In the genomic region with DNA sequence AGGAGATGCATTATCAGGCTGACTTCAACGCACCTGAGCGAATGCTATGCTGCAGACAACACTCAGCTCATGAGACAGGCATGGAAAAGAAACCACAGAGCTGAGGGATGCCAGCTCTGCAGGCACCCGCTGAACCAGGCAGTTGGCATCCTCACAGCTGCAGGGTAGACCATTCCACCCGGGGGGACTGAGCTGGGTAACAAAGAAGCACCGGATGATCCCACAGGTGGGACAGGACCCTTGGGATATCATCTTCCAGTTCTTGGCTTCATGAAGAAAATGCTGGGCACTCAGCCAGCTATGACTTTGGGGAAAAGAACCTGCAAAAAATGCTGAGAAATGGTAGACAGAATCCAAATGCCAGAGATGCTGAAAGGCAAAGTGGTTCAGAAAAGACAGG, we compare ENCODE assay signal across 14 cellular contexts. TPM values are rescaled to one million over a fixed set of nuclear protein-coding genes. Genes with fewer than 3 reads are reported as not detected.
A peak's percentile ranks its signal among the peaks of the same experiment; 100 is the strongest.
DNase-seq lines count a peak whose midpoint lies in the region; ATAC-seq and TF ChIP-seq lines count a peak whose summit lies in the region.
"Had no signal": no experiment of that assay in that cellular context is flagged by ENCODE, and none has a peak within 500 bp of the region (broad histone marks: within the 10 kb centered on the region; RNA-seq: fewer than 3 reads in every experiment).

No MANE protein-coding gene starts in this region.

- no peak overlapping the region for H3K9ac ChIP-seq in smooth muscle cell (ENCODE audit: low read depth)

- ATAC-seq in RWPE2 (ENCODE audit: low read depth), result peak; percentile 56
- ATAC-seq in aorta (ENCODE audit: low FRiP score), result no peak
- ATAC-seq: esophagus mucosa had no signal

- H3F3A ChIP-seq in smooth muscle cell (ENCODE audit: low read depth), result no peaks in the 10 kb centered on the region

- H4K20me1 ChIP-seq in smooth muscle cell (ENCODE audit: low read depth), result peaks cover 3% of the 10 kb centered on the region

- WGBS in adrenal gland, 4 donors, result 77 to 98% (median 85%) methylated on average over 5 of the region's 5 CpGs
- 38 to 40% methylated on average over 5 of the region's 5 CpGs for WGBS in aorta, 2 donors
- 95% methylated on average over 5 of the region's 5 CpGs for WGBS in smooth muscle cell (ENCODE audit: low lambda C conversion rate)

- H3K27ac ChIP-seq in RWPE2 (ENCODE audit: poor library complexity, severe bottlenecking), result no peak overlapping the region
- H3K27ac ChIP-seq in adrenal gland, result no peak overlapping the region
- H3K27ac ChIP-seq in aorta (ENCODE audit: low read depth in 1 of 2, low read length in 2 of 2), result no peak overlapping the region
- no peak overlapping the region for H3K27ac ChIP-seq in smooth muscle cell (ENCODE audit: low read depth)
- H3K27ac ChIP-seq: ovary had no signal

- H2AFZ ChIP-seq in smooth muscle cell (ENCODE audit: low read depth), result no peak overlapping the region

- intact Hi-C loops in adrenal gland (cut with DNase I), result loop anchor here in 1 of 2 donors (10.0 kb wide), 1 partner anchor 66 kb away; no protein-coding TSS in a partner anchor
- intact Hi-C loops in aorta (cut with DNase I), result no loop called here

- H3K79me2 ChIP-seq in smooth muscle cell (ENCODE audit: low read depth), result no peaks in the 10 kb centered on the region

- no peaks in the 10 kb centered on the region for H3K36me3 ChIP-seq in RWPE2 (ENCODE audit: low read depth)
- no peaks in the 10 kb centered on the region for H3K36me3 ChIP-seq in adrenal gland (replicated peaks in 1 of 2)
- H3K36me3 ChIP-seq in aorta (ENCODE audit: control insufficient read depth in 1 of 2, insufficient read depth in 2 of 2, low read length in 1 of 2), result no peaks in the 10 kb centered on the region
- H3K36me3 ChIP-seq in smooth muscle cell (ENCODE audit: low read depth), result no peaks in the 10 kb centered on the region
- H3K36me3 ChIP-seq: ovary had no signal

- H3K4me1 ChIP-seq in RWPE2 (ENCODE audit: insufficient read depth, poor library complexity, severe bottlenecking) (peaks cover 29% of the 10 kb centered on the region), adrenal gland (replicated peaks in 1 of 2) (peaks cover 0 to 13% of the 10 kb centered on the region in 2 donors), aorta (ENCODE audit: control insufficient read depth in 1 of 2, insufficient read depth in 2 of 2, low read length in 2 of 2) (peaks cover 0 to 5% of the 10 kb centered on the region in 2 donors), smooth muscle cell (ENCODE audit: low read depth) (no peaks in the 10 kb centered on the region)

- peak; percentile 73 for DNase-seq in COR-L47 (lab: John Stamatoyannopoulos, UW)
- peak; percentile 53 for DNase-seq in LHCN-M2 (ENCODE audit: low read depth)
- no peak for DNase-seq in RWPE2 (ENCODE audit: low spot score)
- peak; percentile 28 for DNase-seq in iris pigment epithelial cell (ENCODE audit: low read depth)
- no peak for DNase-seq in adrenal gland
- no peak for DNase-seq in aorta
- DNase-seq in NCI-H510A treated with DMSO at 0.1 percent for 48 hours (lab: John Stamatoyannopoulos, UW), result no peak
- no peak for DNase-seq in smooth muscle cell (lab: John Stamatoyannopoulos, UW; ENCODE audit: unreplicated experiment)
- DNase-seq: activated CD4-positive, alpha-beta T cell treated with anti-CD3 and anti-CD28 coated beads for 48 hours; CD4-positive, alpha-beta memory T cell; effector CD4-positive, alpha-beta T cell; NCI-H748 treated with DMSO at 0.1 percent for 48 hours had no signal

- H3K27me3 ChIP-seq in RWPE2 (ENCODE audit: insufficient read depth, poor library complexity, severe bottlenecking) (no peaks in the 10 kb centered on the region), adrenal gland (no peaks in the 10 kb centered on the region), aorta (ENCODE audit: control insufficient read depth in 1 of 2, insufficient read depth in 2 of 2, low read length in 1 of 2) (no peaks in the 10 kb centered on the region), smooth muscle cell (ENCODE audit: low read depth) (peaks cover 16% of the 10 kb centered on the region)
- H3K27me3 ChIP-seq: ovary had no signal

- H3K9me3 ChIP-seq in RWPE2 (ENCODE audit: severe bottlenecking), result no peaks in the 10 kb centered on the region
- no peaks in the 10 kb centered on the region for H3K9me3 ChIP-seq in adrenal gland (replicated peaks in 1 of 3)
- no peaks in the 10 kb centered on the region for H3K9me3 ChIP-seq in aorta (ENCODE audit: control insufficient read depth, low read length)
- H3K9me3 ChIP-seq in smooth muscle cell (replicated peaks; ENCODE audit: low read depth), result no peaks in the 10 kb centered on the region
- H3K9me3 ChIP-seq: ovary had no signal

- no peak for TF ChIP-seq CTCF in RWPE2 (IDR thresholded peaks at IDR 0.05; ENCODE audit: poor library complexity, severe bottlenecking)
- TF ChIP-seq CTCF in adrenal gland (IDR thresholded peaks at IDR 0.05), result no peak
- no peak for TF ChIP-seq CTCF in smooth muscle cell (IDR thresholded peaks at IDR 0.05; ENCODE audit: borderline replicate concordance, insufficient read depth, poor library complexity, severe bottlenecking)

- H3K4me3 ChIP-seq in RWPE2 (ENCODE audit: severe bottlenecking), result no peak overlapping the region
- H3K4me3 ChIP-seq in adrenal gland, result no peak overlapping the region
- no peak overlapping the region for H3K4me3 ChIP-seq in aorta (ENCODE audit: low read length in 2 of 2)
- H3K4me3 ChIP-seq in smooth muscle cell, result no peak overlapping the region
- H3K4me3 ChIP-seq: ovary had no signal

- no peak overlapping the region for H3K4me2 ChIP-seq in smooth muscle cell

- no peak for TF ChIP-seq POLR2A in adrenal gland (IDR thresholded peaks at IDR 0.05)

RNA-seq across cellular contexts. Expression of a gene that starts 9.6 kb away (rescaled TPM):
- total RNA-seq in LHCN-M2 (2014; rRNA removed) (2.1 and 2.4 TPM in 2 replicates), adrenal gland (10 to 100 TPM; 13.4 to 26.7 (median 18.7) TPM), aorta (1 to 10 TPM in 1 of 2 donors, under 1 TPM in 1; 0.63 to 1.3 TPM), smooth muscle cell (2.5 and 5.2 TPM in 2 replicates)
- polyA plus RNA-seq in LHCN-M2 (2012), result 1.8 TPM
- polyA plus RNA-seq in adrenal gland (10 to 100 TPM in 1 of 3 donors, 1 to 10 TPM in 2; 7.4 to 37.2 (median 9.2) TPM), aorta (10 to 100 TPM in 1 of 2 donors, under 1 TPM in 1; 0.74 to 23.0 TPM), smooth muscle cell (0.74 and 1.9 TPM in 2 replicates)
- total RNA-seq: CD4-positive, alpha-beta memory T cell had no signal
- polyA plus RNA-seq: CD4-positive, alpha-beta memory T cell had no signal

Comparison
In these comparisons a context has a peak if more than half of its experiments do, and no peak if none do; other contexts are left out.
1. DNase-seq: peak in COR-L47 (single experiment), LHCN-M2 (single experiment) and iris pigment epithelial cell (single experiment); none in RWPE2 (single experiment), adrenal gland (0 of 7), aorta (0 of 2), NCI-H510A treated with DMSO at 0.1 percent for 48 hours (single experiment) and smooth muscle cell (single experiment).